Comparison of ENCODE assay signal across 20 cellular contexts in the genomic region with DNA sequence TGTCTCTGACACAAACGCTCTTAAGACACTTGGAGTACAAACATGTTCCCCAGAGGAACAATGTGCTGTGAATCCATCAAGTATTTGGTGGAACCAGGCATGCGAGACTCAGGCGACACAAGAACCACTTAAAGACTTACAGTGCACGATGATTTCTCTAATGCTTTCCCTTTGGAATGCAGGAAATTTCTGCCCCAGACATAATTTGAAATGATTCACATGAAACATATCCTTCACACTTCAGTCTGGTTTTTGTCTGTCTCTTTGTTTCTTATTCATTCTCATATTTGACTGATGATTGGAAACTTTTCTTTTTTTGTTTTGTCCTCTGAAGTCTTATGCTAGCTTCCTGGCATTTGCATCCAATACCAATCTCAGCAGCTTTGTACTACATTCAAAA.
DNase-seq lines count a peak whose midpoint lies in the region; ATAC-seq and TF ChIP-seq lines count a peak whose summit lies in the region.
"Had no signal": no experiment of that assay in that cellular context is flagged by ENCODE, and none has a peak within 500 bp of the region (broad histone marks: within the 10 kb centered on the region; RNA-seq: fewer than 3 reads in every experiment).

No MANE protein-coding gene starts in this region.

- H3K27ac Mint-ChIP-seq in CD8-positive, alpha-beta T cell: no peak overlapping the region
- H3K27ac Mint-ChIP-seq: activated CD8-positive, alpha-beta T cell treated with anti-CD3 and anti-CD28 coated beads, Interleukin-2, amount 10 ng/mL, durations not matched to agents 7 days and 5 days; activated T-helper 2 cell treated with anti-CD3 and anti-CD28 coated beads, Interferon-gamma antibody, Interleukin-2, Interleukin-4, amounts not matched to agents 10 μg/mL and 5 μg/mL and 100 μg/mL, durations not matched to agents 14 hours and 24 hours and 36 hours; CD14-positive monocyte; memory B cell; stimulated activated naive B cell treated with anti-CD40 and anti-IgM and Interleukin-4, amounts not matched to agents 10 μg/mL and 1 μg/mL and 100 μg/mL, for 72 hours had no signal

- POLR2A ChIA-PET in CD8-positive, alpha-beta T cell (lab: Charles Lee): no interaction called here

- no peak overlapping the region for H3K27ac ChIP-seq in CD8-positive, alpha-beta T cell (ENCODE audit: low read depth, low read length)
- H3K27ac ChIP-seq: dorsolateral prefrontal cortex, HL-60, WERI-Rb-1 had no signal

- H3K4me3 Mint-ChIP-seq in CD8-positive, alpha-beta T cell: no peak overlapping the region
- H3K4me3 Mint-ChIP-seq: activated CD8-positive, alpha-beta T cell treated with anti-CD3 and anti-CD28 coated beads, Interleukin-2, amount 10 ng/mL, durations not matched to agents 7 days and 5 days; CD14-positive monocyte; memory B cell; stimulated activated naive B cell treated with anti-CD40 and anti-IgM and Interleukin-4, amounts not matched to agents 10 μg/mL and 1 μg/mL and 100 μg/mL, for 72 hours had no signal

- H3K9me3 Mint-ChIP-seq in CD8-positive, alpha-beta T cell: no peaks in the 10 kb centered on the region
- H3K9me3 Mint-ChIP-seq: activated T-helper 2 cell treated with anti-CD3 and anti-CD28 coated beads, Interferon-gamma antibody, Interleukin-2, Interleukin-4, amounts not matched to agents 10 μg/mL and 5 μg/mL and 100 μg/mL, durations not matched to agents 14 hours and 24 hours and 36 hours; memory B cell; stimulated activated naive B cell treated with anti-CD40 and anti-IgM and Interleukin-4, amounts not matched to agents 10 μg/mL and 1 μg/mL and 100 μg/mL, for 72 hours had no signal

- in situ Hi-C loops in astrocyte of the cerebellum (cut with HindIII; ENCODE audit: low sequenced_read_pairs): no loop called here

- H3K27me3 Mint-ChIP-seq in CD8-positive, alpha-beta T cell (ENCODE audit: low read depth): no peaks in the 10 kb centered on the region
- H3K27me3 Mint-ChIP-seq: memory B cell; stimulated activated naive B cell treated with anti-CD40 and anti-IgM and Interleukin-4, amounts not matched to agents 10 μg/mL and 1 μg/mL and 100 μg/mL, for 72 hours had no signal

- H3K4me1 Mint-ChIP-seq in CD8-positive, alpha-beta T cell (ENCODE audit: low read depth): no peaks in the 10 kb centered on the region
- H3K4me1 Mint-ChIP-seq: CD14-positive monocyte; memory B cell; stimulated activated naive B cell treated with anti-CD40 and anti-IgM and Interleukin-4, amounts not matched to agents 10 μg/mL and 1 μg/mL and 100 μg/mL, for 72 hours had no signal

- intact Hi-C loops in CD8-positive, alpha-beta T cell (cut with DNase I, micrococcal nuclease): no loop called here

- no peaks in the 10 kb centered on the region for H3K27me3 ChIP-seq in CD8-positive, alpha-beta T cell (ENCODE audit: insufficient read depth, low read length)
- H3K27me3 ChIP-seq: dorsolateral prefrontal cortex had no signal

- no peaks in the 10 kb centered on the region for H3K4me1 ChIP-seq in CD8-positive, alpha-beta T cell (ENCODE audit: insufficient read depth, low read length)

- no peak for TF ChIP-seq CTCF in astrocyte of the cerebellum (IDR thresholded peaks at IDR 0.05; ENCODE audit: low read depth, low read length, missing control alignments)
- no peak for TF ChIP-seq CTCF in CD8-positive, alpha-beta T cell (IDR thresholded peaks at IDR 0.05)

- no peaks in the 10 kb centered on the region for H3K36me3 ChIP-seq in CD8-positive, alpha-beta T cell (ENCODE audit: insufficient read depth, low read length)
- H3K36me3 ChIP-seq: WERI-Rb-1 had no signal

- CTCF ChIA-PET in CD8-positive, alpha-beta T cell (lab: Charles Lee): no interaction called here

- no peak overlapping the region for H3K4me3 ChIP-seq in astrocyte of the cerebellum (ENCODE audit: low read depth, low read length)
- no peak overlapping the region for H3K4me3 ChIP-seq in CD8-positive, alpha-beta T cell (ENCODE audit: low read depth, low read length)
- H3K4me3 ChIP-seq: dorsolateral prefrontal cortex had no signal

- H3K9me3 ChIP-seq in CD8-positive, alpha-beta T cell (ENCODE audit: low read length): no peaks in the 10 kb centered on the region

- ATAC-seq in CD8-positive, alpha-beta T cell: no peak
- no peak for ATAC-seq in GM18858 (IDR thresholded peaks at IDR 0.05; ENCODE audit: unreplicated experiment)
- ATAC-seq: activated CD8-positive, alpha-beta T cell treated with anti-CD3 and anti-CD28 coated beads, Interleukin-2, amount 10 ng/mL, durations not matched to agents 7 days and 5 days; Panc1; stimulated activated naive B cell treated with anti-CD40 and anti-IgM and Interleukin-4, amounts not matched to agents 10 μg/mL and 1 μg/mL and 100 μg/mL, for 72 hours had no signal

- H3K36me3 Mint-ChIP-seq in CD8-positive, alpha-beta T cell: no peaks in the 10 kb centered on the region
- H3K36me3 Mint-ChIP-seq: CD14-positive monocyte; memory B cell; stimulated activated naive B cell treated with anti-CD40 and anti-IgM and Interleukin-4, amounts not matched to agents 10 μg/mL and 1 μg/mL and 100 μg/mL, for 72 hours had no signal

- peak; percentile 46 for DNase-seq in GM04504 (ENCODE audit: low read depth)
- DNase-seq in astrocyte of the cerebellum (ENCODE audit: low read depth): peak; percentile 2
- DNase-seq in foreskin melanocyte: peak; percentile 12
- DNase-seq in stromal cell of bone marrow (ENCODE audit: low read depth): peak; percentile 28
- DNase-seq in CD8-positive, alpha-beta T cell: no peak
- DNase-seq in pons (ENCODE audit: low spot score): no peak
- DNase-seq: activated CD8-positive, alpha-beta T cell treated with anti-CD3 and anti-CD28 coated beads, Interleukin-2, amount 10 ng/mL, durations not matched to agents 7 days and 5 days; aorta; dorsolateral prefrontal cortex; Karpas-422; NCI-H1436 treated with DMSO at 0.1 percent for 48 hours; NCI-H526; stimulated activated naive B cell treated with anti-CD40 and anti-IgM and Interleukin-4, amounts not matched to agents 10 μg/mL and 1 μg/mL and 100 μg/mL, for 72 hours; WERI-Rb-1 had no signal

Comparison
In these comparisons a context has a peak if more than half of its experiments do, and no peak if none do; other contexts are left out.
1. DNase-seq: peak in GM04504 (single experiment), astrocyte of the cerebellum (single experiment), foreskin melanocyte (single experiment) and stromal cell of bone marrow (single experiment); none in CD8-positive, alpha-beta T cell (0 of 7) and pons (single experiment).